In genomic region chr2:118056165-118056534, GRCh38 we compare ENCODE assay signal across 1 cellular context.
TF ChIP-seq lines count a peak whose summit lies in the region.

No MANE protein-coding gene starts in this region.

TF ChIP-seq in GM12891, 5 proteins besides CTCF, POLR2A, EP300 and RAD21 (continued from another document):
- no peak for TF ChIP-seq PAX5 (IDR thresholded peaks at IDR 0.05; ENCODE audit: insufficient read depth, low read length, severe bottlenecking)
- TF ChIP-seq POU2F2 (IDR thresholded peaks at IDR 0.05; ENCODE audit: low read depth, low read length) = no peak
